In genomic region chr20:9590189-9590588, GRCh38 we compare ENCODE assay signal across 21 cellular contexts.
DNase-seq lines count a peak whose midpoint lies in the region; ATAC-seq and TF ChIP-seq lines count a peak whose summit lies in the region.
"Had no signal": no experiment of that assay in that cellular context is flagged by ENCODE, and none has a peak within 500 bp of the region (broad histone marks: within the 10 kb centered on the region; RNA-seq: fewer than 3 reads in every experiment).

No MANE protein-coding gene starts in this region.

- no peaks in the 10 kb centered on the region for H3K27me3 ChIP-seq in SK-N-SH (ENCODE audit: insufficient read depth)
- no peaks in the 10 kb centered on the region for H3K27me3 ChIP-seq in CD8-positive, alpha-beta T cell (ENCODE audit: insufficient read depth, low read length)

- H3K4me3 ChIP-seq in HFF-Myc (replicated peaks; ENCODE audit: low read depth, low read length) (no peak overlapping the region), SK-N-SH (ENCODE audit: low read depth in 2 of 2, low read length in 1 of 2) (no peak overlapping the region)
- H3K4me3 ChIP-seq in CD8-positive, alpha-beta T cell (ENCODE audit: low read depth, low read length), result no peak overlapping the region
- H3K4me3 ChIP-seq: coronary artery, gastroesophageal sphincter, GM12878 had no signal

- no peaks in the 10 kb centered on the region for H3K4me1 Mint-ChIP-seq in CD8-positive, alpha-beta T cell (ENCODE audit: low read depth)
- H3K4me1 Mint-ChIP-seq: activated CD4-positive, alpha-beta T cell treated with anti-CD3 and anti-CD28 coated beads for 36 hours; activated naive CD8-positive, alpha-beta T cell treated with anti-CD3 and anti-CD28 coated beads, Interleukin-2, amount 50 U/mL, for 24 hours had no signal

- no peak for ATAC-seq in HG03354 (IDR thresholded peaks at IDR 0.05; ENCODE audit: poor library complexity, severe bottlenecking, unreplicated experiment)
- no peak for ATAC-seq in CD8-positive, alpha-beta T cell
- ATAC-seq: activated CD4-positive, alpha-beta T cell treated with anti-CD3 and anti-CD28 coated beads for 36 hours; activated naive CD8-positive, alpha-beta T cell treated with anti-CD3 and anti-CD28 coated beads, Interleukin-2, amount 50 U/mL, for 24 hours; gastroesophageal sphincter; GM12878 had no signal

- 0% methylated on average over 1 of the region's 1 CpG for WGBS in SK-N-SH (ENCODE audit: low lambda C conversion rate)

- no peaks in the 10 kb centered on the region for H3K9me2 ChIP-seq in SK-N-SH

- H3K27ac Mint-ChIP-seq in CD8-positive, alpha-beta T cell, result no peak overlapping the region
- H3K27ac Mint-ChIP-seq: activated CD4-positive, alpha-beta T cell treated with anti-CD3 and anti-CD28 coated beads for 36 hours; activated naive CD8-positive, alpha-beta T cell treated with anti-CD3 and anti-CD28 coated beads, Interleukin-2, amount 50 U/mL, for 24 hours; T-helper 2 cell treated with Interferon-gamma antibody and Interleukin-4, amounts not matched to agents 5 μg/mL and 100 μg/mL, for 36 hours had no signal

- intact Hi-C loops in CD8-positive, alpha-beta T cell (cut with DNase I, micrococcal nuclease), result no loop called here

- no peak overlapping the region for H3K4me3 Mint-ChIP-seq in CD8-positive, alpha-beta T cell
- H3K4me3 Mint-ChIP-seq: activated CD4-positive, alpha-beta T cell treated with anti-CD3 and anti-CD28 coated beads for 36 hours; activated naive CD8-positive, alpha-beta T cell treated with anti-CD3 and anti-CD28 coated beads, Interleukin-2, amount 50 U/mL, for 24 hours; T-helper 2 cell treated with Interferon-gamma antibody and Interleukin-4, amounts not matched to agents 5 μg/mL and 100 μg/mL, for 36 hours had no signal

- no peak overlapping the region for H2AFZ ChIP-seq in SK-N-SH (ENCODE audit: low read depth)

- peaks cover 10% of the 10 kb centered on the region for H3K27me3 Mint-ChIP-seq in CD8-positive, alpha-beta T cell (ENCODE audit: low read depth)

- H3K4me1 ChIP-seq in SK-N-SH (ENCODE audit: control insufficient read depth in 1 of 2, insufficient read depth in 2 of 2, low read depth in 1 of 2, low read length in 1 of 2), result 0 out of 4 replicates have a peak, but pooled peaks cover 0 to 6% of the 10 kb centered on the region in 2 experiments
- no peaks in the 10 kb centered on the region for H3K4me1 ChIP-seq in CD8-positive, alpha-beta T cell (ENCODE audit: insufficient read depth, low read length)
- H3K4me1 ChIP-seq: gastroesophageal sphincter had no signal

- H3F3A ChIP-seq in SK-N-SH (replicated peaks; ENCODE audit: insufficient read depth), result peaks cover 9% of the 10 kb centered on the region

- peak in 1 of 2 experiments; percentile 36; a peak in 1 of 4 replicates for TF ChIP-seq EP300 in SK-N-SH (IDR thresholded peaks at IDR 0.05; ENCODE audit: borderline replicate concordance in 1 of 2, low read depth in 1 of 2, low read length in 1 of 2)

- POLR2A ChIA-PET in SK-N-SH (lab: Yijun Ruan, JAX), result no interaction called here
- POLR2A ChIA-PET in CD8-positive, alpha-beta T cell (lab: Charles Lee), result no interaction called here

- H4K20me1 ChIP-seq in SK-N-SH (ENCODE audit: insufficient read depth), result no peaks in the 10 kb centered on the region

- no peak for TF ChIP-seq RAD21 in SK-N-SH (IDR thresholded peaks at IDR 0.05; ENCODE audit: low read length)

- H3K9me3 Mint-ChIP-seq in CD8-positive, alpha-beta T cell, result no peaks in the 10 kb centered on the region
- H3K9me3 Mint-ChIP-seq: activated naive CD8-positive, alpha-beta T cell treated with anti-CD3 and anti-CD28 coated beads, Interleukin-2, amount 50 U/mL, for 24 hours; T-helper 2 cell treated with Interferon-gamma antibody and Interleukin-4, amounts not matched to agents 5 μg/mL and 100 μg/mL, for 36 hours had no signal

- H3K79me2 ChIP-seq in SK-N-SH (ENCODE audit: insufficient read depth), result no peaks in the 10 kb centered on the region

- H3K36me3 Mint-ChIP-seq in CD8-positive, alpha-beta T cell, result no peaks in the 10 kb centered on the region

- CTCF ChIA-PET in SK-N-SH (lab: Yijun Ruan, JAX), result interaction anchor here (1.6 kb wide), 1 partner anchor 14 kb away, joined by 3 read pairs; no protein-coding TSS in a partner anchor
- CTCF ChIA-PET in CD8-positive, alpha-beta T cell (lab: Charles Lee), result no interaction called here

- H3K4me2 ChIP-seq in SK-N-SH, result no peak overlapping the region

- no peaks in the 10 kb centered on the region for H3K36me3 ChIP-seq in SK-N-SH (replicated peaks in 1 of 2; ENCODE audit: control insufficient read depth in 1 of 2, insufficient read depth in 2 of 2, low read length in 1 of 2)
- H3K36me3 ChIP-seq in CD8-positive, alpha-beta T cell (ENCODE audit: insufficient read depth, low read length), result no peaks in the 10 kb centered on the region
- H3K36me3 ChIP-seq: gastroesophageal sphincter had no signal

- TF ChIP-seq CTCF in HFF-Myc (IDR thresholded peaks at IDR 0.05; ENCODE audit: low read depth, low read length, missing control alignments) (no peak), SK-N-SH (IDR thresholded peaks at IDR 0.05) (no peak)
- TF ChIP-seq CTCF in CD8-positive, alpha-beta T cell (IDR thresholded peaks at IDR 0.05), result no peak

- no peak overlapping the region for H3K27ac ChIP-seq in SK-N-SH (ENCODE audit: low read depth in 2 of 2, low read length in 1 of 2)
- H3K27ac ChIP-seq in CD8-positive, alpha-beta T cell (ENCODE audit: low read depth, low read length), result no peak overlapping the region
- H3K27ac ChIP-seq: coronary artery, gastroesophageal sphincter had no signal

- H3K9ac ChIP-seq in SK-N-SH, result no peak overlapping the region

- DNase-seq in AG08396 (ENCODE audit: low spot score) (peak; percentile 14), HFF-Myc (ENCODE audit: extremely low read depth, low read depth) (peak; percentile 73), SK-N-SH (no peak), fibroblast of the conjunctiva (ENCODE audit: low read depth) (peak; percentile 28), hippocampal formation (lab: John Stamatoyannopoulos, UW) (no peak), COLO829 (ENCODE audit: low spot score) (no peak)
- no peak for DNase-seq in CD8-positive, alpha-beta T cell
- DNase-seq: activated CD4-positive, alpha-beta T cell treated with anti-CD3 and anti-CD28 coated beads for 36 hours; activated naive CD8-positive, alpha-beta T cell treated with anti-CD3 and anti-CD28 coated beads, Interleukin-2, amount 50 U/mL, for 24 hours; activated T-cell treated with anti-CD3 and anti-CD28 coated beads for 4 hours; DND-41; islet precursor cell; NCI-H1105 treated with DMSO at 0.1 percent for 48 hours; NCI-H526 treated with DMSO at 0.1 percent for 48 hours; Right ventricle myocardium superior; stimulated activated CD4-positive, alpha-beta T cell treated with anti-CD3 and anti-CD28 coated beads, Interleukin-12 subunit alpha, Interleukin-12 subunit beta, amount 100 ng/mL, for 4 hours had no signal

- H3K9me3 ChIP-seq in SK-N-SH, result no peaks in the 10 kb centered on the region
- no peaks in the 10 kb centered on the region for H3K9me3 ChIP-seq in CD8-positive, alpha-beta T cell (ENCODE audit: low read length)
- H3K9me3 ChIP-seq: gastroesophageal sphincter had no signal

TF ChIP-seq in SK-N-SH, 30 proteins besides CTCF, POLR2A, EP300 and RAD21 (continues in another document):
- TF ChIP-seq, protein P1, sequence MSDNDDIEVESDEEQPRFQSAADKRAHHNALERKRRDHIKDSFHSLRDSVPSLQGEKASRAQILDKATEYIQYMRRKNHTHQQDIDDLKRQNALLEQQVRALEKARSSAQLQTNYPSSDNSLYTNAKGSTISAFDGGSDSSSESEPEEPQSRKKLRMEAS (IDR thresholded peaks at IDR 0.05; ENCODE audit: low read depth), result peak; percentile 71
- no peak for TF ChIP-seq MXI1 (IDR thresholded peaks at IDR 0.05; ENCODE audit: low read depth, low read length)
- peak; percentile 89 for TF ChIP-seq TCF12 (IDR thresholded peaks at IDR 0.05)
- no peak for TF ChIP-seq MEF2A (IDR thresholded peaks at IDR 0.05; ENCODE audit: borderline replicate concordance, low read depth)
- TF ChIP-seq FOXJ3 (CRISPR knock-in tag; IDR thresholded peaks at IDR 0.05), result no peak
- peak; percentile 46 for TF ChIP-seq JUND (IDR thresholded peaks at IDR 0.05)
- TF ChIP-seq IRF3 (IDR thresholded peaks at IDR 0.05; ENCODE audit: low read depth, low read length), result no peak
- TF ChIP-seq NRF1 (IDR thresholded peaks at IDR 0.05; ENCODE audit: low read depth, low read length), result no peak
- no peak for TF ChIP-seq RCOR1 (IDR thresholded peaks at IDR 0.05; ENCODE audit: low read length)
- TF ChIP-seq SIN3A (IDR thresholded peaks at IDR 0.05; ENCODE audit: borderline replicate concordance, low read depth, low read length), result no peak
- TF ChIP-seq EZH2phosphoT487 (IDR thresholded peaks at IDR 0.05; ENCODE audit: borderline replicate concordance, low read depth), result no peak
- no peak for TF ChIP-seq RFX5 (IDR thresholded peaks at IDR 0.05; ENCODE audit: low read length)
- no peak for TF ChIP-seq TEAD4 (IDR thresholded peaks at IDR 0.05; ENCODE audit: borderline replicate concordance, insufficient read depth)
- 0 out of 2 replicates have a peak, but pooled peaks have one; percentile 12 for TF ChIP-seq RXRA (IDR thresholded peaks at IDR 0.05; ENCODE audit: borderline replicate concordance, low read depth)
- TF ChIP-seq CHD2 (IDR thresholded peaks at IDR 0.05; ENCODE audit: low read length, partially characterized antibody), result no peak
- no peak for TF ChIP-seq ELF1 (IDR thresholded peaks at IDR 0.05)
- TF ChIP-seq TAF1 (IDR thresholded peaks at IDR 0.05; ENCODE audit: borderline replicate concordance, low read depth, low read length), result no peak
- no peak for TF ChIP-seq POLR2AphosphoS5 (IDR thresholded peaks at IDR 0.05; ENCODE audit: low read depth, low read length)
- TF ChIP-seq FOSL2 (IDR thresholded peaks at IDR 0.05; ENCODE audit: borderline replicate concordance, low read depth), result peak; percentile 54; the same call in 1 of the 2 replicates
- no peak for TF ChIP-seq SMC3 (IDR thresholded peaks at IDR 0.05; ENCODE audit: low read depth, low read length)
- peak; percentile 83 for TF ChIP-seq NFIC (IDR thresholded peaks at IDR 0.05; ENCODE audit: borderline replicate concordance)
- no peak for TF ChIP-seq GABPA (IDR thresholded peaks at IDR 0.05; ENCODE audit: low read depth)

Comparison
In these comparisons a context has a peak if more than half of its experiments do, and no peak if none do; other contexts are left out.
1. DNase-seq: peak in AG08396 (single experiment), HFF-Myc (single experiment) and fibroblast of the conjunctiva (single experiment); none in SK-N-SH (single experiment), hippocampal formation (0 of 2), COLO829 (single experiment) and CD8-positive, alpha-beta T cell (0 of 7).